In genomic region chr10:70561051-70561450, GRCh38 we compare ENCODE assay signal across 15 cellular contexts. TPM values are rescaled to one million over a fixed set of nuclear protein-coding genes. Genes with fewer than 3 reads are reported as not detected.
DNase-seq lines count a peak whose midpoint lies in the region; ATAC-seq, FAIRE-seq and TF ChIP-seq lines count a peak whose summit lies in the region.
"Had no signal": no experiment of that assay in that cellular context is flagged by ENCODE, and none has a peak within 500 bp of the region (broad histone marks: within the 10 kb centered on the region; RNA-seq: fewer than 3 reads in every experiment).

No MANE protein-coding gene starts in this region.

- H3K4me1 Mint-ChIP-seq in immature natural killer cell = peaks cover 64 to 68% of the 10 kb centered on the region in 2 donors

- H3K27me3 ChIP-seq in GM23248 (replicated peaks; ENCODE audit: insufficient read depth) = no peaks in the 10 kb centered on the region

- no peak overlapping the region for H3K27ac ChIP-seq in GM23248
- H3K27ac ChIP-seq: KMS-11 had no signal

- no peak overlapping the region for H2AFZ ChIP-seq in GM23248

- DNase-seq in AG08395 (ENCODE audit: low spot score) = peak; percentile 56
- DNase-seq in GM23248 = peak; percentile 25
- peak; percentile 31 for DNase-seq in astrocyte of the spinal cord (ENCODE audit: low read depth, low spot score)
- no peak for DNase-seq in immature natural killer cell
- no peak for DNase-seq in frontal cortex (ENCODE audit: low spot score in 2 of 2)
- no peak for DNase-seq in lower leg skin (ENCODE audit: low spot score in 2 of 2)
- DNase-seq: hippocampal formation; stimulated activated CD4-positive, alpha-beta T cell treated with anti-CD3 and anti-CD28 coated beads, Interleukin-2, amount 100 ng/mL, for 48 hours; stimulated activated naive B cell treated with anti-CD40 and anti-IgM and Interleukin-4, amounts not matched to agents 10 μg/mL and 1 μg/mL and 100 μg/mL, for 72 hours had no signal

- peaks cover 3 to 4% (median 3%) of the 10 kb centered on the region in 3 donors for H3K27me3 Mint-ChIP-seq in immature natural killer cell (ENCODE audit: low read depth in 3 of 3)
- H3K27me3 Mint-ChIP-seq: memory B cell had no signal

- H3K4me3 ChIP-seq in GM23248 (no peak overlapping the region), astrocyte of the spinal cord (ENCODE audit: low read depth, low read length) (no peak overlapping the region), lower leg skin (ENCODE audit: low read depth, poor library complexity, severe bottlenecking) (no peak overlapping the region)

- H3K36me3 Mint-ChIP-seq in immature natural killer cell = no peaks in the 10 kb centered on the region
- H3K36me3 Mint-ChIP-seq: memory B cell; stimulated activated naive B cell treated with anti-CD40 and anti-IgM and Interleukin-4, amounts not matched to agents 10 μg/mL and 1 μg/mL and 100 μg/mL, for 72 hours had no signal

- H3K9me3 Mint-ChIP-seq in immature natural killer cell = no peaks in the 10 kb centered on the region
- H3K9me3 Mint-ChIP-seq: memory B cell; stimulated activated naive B cell treated with anti-CD40 and anti-IgM and Interleukin-4, amounts not matched to agents 10 μg/mL and 1 μg/mL and 100 μg/mL, for 72 hours had no signal

- H3K9me3 ChIP-seq in GM23248 (ENCODE audit: low read depth) = no peaks in the 10 kb centered on the region

- FAIRE-seq in frontal cortex (lab: Jason Lieb, UNC) = no peak

- intact Hi-C loops in lower leg skin (cut with DNase I; ENCODE audit: low total_unique reads) = no loop called here

- no peaks in the 10 kb centered on the region for H3K4me1 ChIP-seq in GM23248 (ENCODE audit: insufficient read depth)

- no peaks in the 10 kb centered on the region for H3F3A ChIP-seq in GM23248 (ENCODE audit: insufficient read depth)

- TF ChIP-seq CTCF in astrocyte of the spinal cord (IDR thresholded peaks at IDR 0.05; ENCODE audit: low read depth, low read length) = no peak
- TF ChIP-seq CTCF in lower leg skin (IDR thresholded peaks at IDR 0.05) = no peak

- peak overlapping the region; percentile 30 to 85 (median 64) for H3K27ac Mint-ChIP-seq in immature natural killer cell
- H3K27ac Mint-ChIP-seq: stimulated activated naive B cell treated with anti-CD40 and anti-IgM and Interleukin-4, amounts not matched to agents 10 μg/mL and 1 μg/mL and 100 μg/mL, for 72 hours had no signal

- 34 to 38% methylated on average over 10 of the region's 10 CpGs for WGBS in GM23248 (ENCODE audit: low coverage in 1 of 2, low lambda C conversion rate in 2 of 2, missing lambda C conversion rate in 2 of 2), 2 experiments
- 20 to 36% methylated on average over 10 of the region's 10 CpGs for WGBS in lower leg skin, 2 donors

- no peak for TF ChIP-seq POLR2A in lower leg skin (IDR thresholded peaks at IDR 0.05)

- ATAC-seq in HG03108 (IDR thresholded peaks at IDR 0.05; ENCODE audit: unreplicated experiment) (no peak), HG02759 (IDR thresholded peaks at IDR 0.05; ENCODE audit: unreplicated experiment) (no peak)
- ATAC-seq: stimulated activated naive B cell treated with anti-CD40 and anti-IgM and Interleukin-4, amounts not matched to agents 10 μg/mL and 1 μg/mL and 100 μg/mL, for 72 hours had no signal

- no peaks in the 10 kb centered on the region for H4K20me1 ChIP-seq in GM23248 (ENCODE audit: insufficient read depth)

- no peak overlapping the region for H3K9ac ChIP-seq in GM23248
- H3K9ac ChIP-seq: KMS-11 had no signal

- H3K79me2 ChIP-seq in GM23248 (ENCODE audit: insufficient read depth) = no peaks in the 10 kb centered on the region

- peak overlapping the region in 2 of 5 donors; percentile 46 to 59 for H3K4me3 Mint-ChIP-seq in immature natural killer cell
- H3K4me3 Mint-ChIP-seq: memory B cell; stimulated activated naive B cell treated with anti-CD40 and anti-IgM and Interleukin-4, amounts not matched to agents 10 μg/mL and 1 μg/mL and 100 μg/mL, for 72 hours had no signal

- no peaks in the 10 kb centered on the region for H3K36me3 ChIP-seq in GM23248 (ENCODE audit: low read depth)

- no peaks in the 10 kb centered on the region for H3K9me2 ChIP-seq in GM23248 (ENCODE audit: insufficient read depth)

- in situ Hi-C loops in GM23248 (cut with MboI) (no loop called here), astrocyte of the spinal cord (cut with HindIII; ENCODE audit: low sequenced_read_pairs) (no loop called here)

- H3K4me2 ChIP-seq in GM23248 (ENCODE audit: unreplicated experiment) = no peak overlapping the region
- H3K4me2 ChIP-seq: KMS-11 had no signal

RNA-seq across cellular contexts. Expression of gene PRF1, which starts 41.5 kb away (rescaled TPM):
- total RNA-seq in GM23248 (2014; rRNA removed; shearing (Covaris generic)) = not detected in 2 replicates
- polyA plus RNA-seq in GM23248 (2016; fragmentation: Nextera tagmentation; extraction: Ambion mirVana) = not detected in 2 replicates
- polyA plus RNA-seq in immature natural killer cell = 1,000 to 10,000 TPM; 4,156 to 6,150 (median 5,696) TPM
- not detected for total RNA-seq in frontal cortex
- 1 to 10 TPM in 2 of 4 donors, under 1 TPM in 2; 0.36 to 1.4 (median 1.1) TPM for total RNA-seq in lower leg skin
- total RNA-seq: pulmonary artery endothelial cell had no signal
- polyA plus RNA-seq: BJ had no signal

Comparison
In these comparisons a context has a peak if more than half of its experiments do, and no peak if none do; other contexts are left out.
1. DNase-seq: peak in AG08395 (single experiment), GM23248 (single experiment) and astrocyte of the spinal cord (single experiment); none in immature natural killer cell (0 of 3), frontal cortex (0 of 2) and lower leg skin (0 of 2).